In the genomic region with DNA sequence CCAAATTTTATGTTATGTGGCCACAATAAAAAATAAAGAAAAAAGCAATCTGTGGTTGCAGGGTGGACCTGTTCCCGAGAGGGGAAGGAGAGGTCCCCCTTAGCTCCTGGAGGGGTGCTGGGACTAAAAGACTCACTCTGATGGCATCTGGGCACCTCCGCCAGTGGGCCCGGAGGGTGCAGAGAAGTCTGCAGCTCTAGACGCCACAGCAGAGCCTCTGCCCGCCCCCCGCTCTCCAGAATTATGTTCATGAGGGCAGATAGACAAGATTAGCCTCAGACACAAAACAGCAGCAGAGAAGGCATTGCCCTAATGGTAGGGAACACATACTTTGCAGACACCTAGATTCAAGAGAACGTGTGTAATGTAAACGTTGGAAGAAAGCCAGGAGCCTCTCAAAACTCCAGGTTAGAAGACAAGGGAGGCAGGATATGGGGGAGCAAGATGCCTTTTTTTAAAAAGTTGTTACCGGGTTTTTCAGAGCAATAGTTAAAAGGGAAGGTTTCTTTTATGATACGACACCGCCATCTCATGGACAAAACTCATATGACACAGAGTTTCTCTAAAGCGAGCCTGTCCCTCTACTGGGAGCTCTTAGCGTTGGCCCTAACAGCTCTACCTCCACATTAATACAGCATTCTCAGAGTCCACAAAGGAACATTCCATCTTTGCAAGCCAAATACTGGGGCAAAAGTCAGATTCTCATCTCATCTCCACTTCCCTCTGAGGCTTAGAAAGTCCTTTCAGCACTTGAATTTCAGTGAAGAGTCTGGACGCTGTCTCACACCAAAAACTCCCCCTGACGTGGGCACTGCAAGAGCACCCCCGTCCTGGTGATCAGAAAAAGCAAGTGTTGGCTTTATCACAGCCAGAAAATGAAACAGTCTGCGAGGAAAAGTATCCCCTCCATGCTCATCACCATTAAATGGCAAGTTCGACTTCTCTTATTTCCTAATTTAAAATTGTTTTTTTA, we compare ENCODE assay signal across 9 cellular contexts. TPM values are rescaled to one million over a fixed set of nuclear protein-coding genes. Genes with fewer than 3 reads are reported as not detected.
DNase-seq lines count a peak whose midpoint lies in the region; TF ChIP-seq lines count a peak whose summit lies in the region.
"Had no signal": no experiment of that assay in that cellular context is flagged by ENCODE, and none has a peak within 500 bp of the region (broad histone marks: within the 10 kb centered on the region; RNA-seq: fewer than 3 reads in every experiment).

No MANE protein-coding gene starts in this region.

- DNase-seq in A673 (ENCODE audit: low spot score) (peak; percentile 80), GM12864 (ENCODE audit: low read depth) (peak; percentile 15), LoVo (ENCODE audit: low spot score) (peak; percentile 66), SKM-1 (lab: John Stamatoyannopoulos, UW; ENCODE audit: unreplicated experiment) (peak; percentile 41), brain pericyte (ENCODE audit: low read depth, low spot score) (peak; percentile 30), iPS-NIHi7 (ENCODE audit: extremely low spot score) (peak; percentile 84), NK-92 (lab: John Stamatoyannopoulos, UW; ENCODE audit: unreplicated experiment) (no peak)
- DNase-seq in stimulated activated CD4-positive, alpha-beta T cell treated with anti-CD3 and anti-CD28 coated beads, Interleukin-15, amount 100 ng/mL, for 48 hours (ENCODE audit: low read depth in 2 of 2): peak; percentile 7 to 37

- H3K4me1 ChIP-seq in A673 (ENCODE audit: insufficient read depth, low read length, poor library complexity, severe bottlenecking): no peaks in the 10 kb centered on the region

- peak; percentile 75 for TF ChIP-seq CTCF in A673 (conservative IDR thresholded peaks at IDR 0.05; ENCODE audit: low read depth, low read length)
- TF ChIP-seq CTCF in GM12864 (IDR thresholded peaks at IDR 0.05; ENCODE audit: low read depth, low read length, missing control alignments): peak; percentile 77

- no peak overlapping the region for H3K4me3 ChIP-seq in A673 (ENCODE audit: low read depth, low read length, poor library complexity, severe bottlenecking)
- no peak overlapping the region for H3K4me3 ChIP-seq in GM12864 (ENCODE audit: low read depth, low read length)

- H3K27ac ChIP-seq in A673 (ENCODE audit: low read depth, low read length, poor library complexity, severe bottlenecking): no peak overlapping the region
- H3K27ac ChIP-seq: neutrophil had no signal

- intact Hi-C loops in A673 (cut with micrococcal nuclease; ENCODE audit: unreplicated experiment): loop anchor here (5.0 kb wide), 3 partner anchors 639 to 844 kb away; no protein-coding TSS in a partner anchor

- no TSS peak for BruUV-seq in A673 (replicated peaks; lab: Mats Ljungman, UMichigan)

- H3K36me3 ChIP-seq in A673 (ENCODE audit: insufficient read depth, low read length, poor library complexity, severe bottlenecking): no peaks in the 10 kb centered on the region
- H3K36me3 ChIP-seq: neutrophil had no signal

- peaks cover 32% of the 10 kb centered on the region for H3K27me3 ChIP-seq in A673 (replicated peaks; ENCODE audit: insufficient read depth, low read depth, low read length, poor library complexity)

- H3K9me3 ChIP-seq in A673 (ENCODE audit: low read depth, low read length, poor library complexity, severe bottlenecking): no peaks in the 10 kb centered on the region
- H3K9me3 ChIP-seq: neutrophil had no signal

- CTCF ChIA-PET in A673 (lab: Charles Lee): interaction anchor here (0.8 to 2.1 kb wide), 4 partner anchors 10 to 844 kb away, joined by 4 to 6 read pairs (median 4); no protein-coding TSS in a partner anchor

- POLR2A ChIA-PET in A673 (lab: Charles Lee; ENCODE audit: low non-redundant PET): interaction anchor here (0.6 kb wide), 1 partner anchor 869 kb away, joined by 5 read pairs; no protein-coding TSS in a partner anchor

RNA-seq across cellular contexts. Expression of gene FOXF2, which starts 47.2 kb away (rescaled TPM):
- total RNA-seq in A673 (2021): 0.13 TPM in 2 replicates
